In the genomic region with DNA sequence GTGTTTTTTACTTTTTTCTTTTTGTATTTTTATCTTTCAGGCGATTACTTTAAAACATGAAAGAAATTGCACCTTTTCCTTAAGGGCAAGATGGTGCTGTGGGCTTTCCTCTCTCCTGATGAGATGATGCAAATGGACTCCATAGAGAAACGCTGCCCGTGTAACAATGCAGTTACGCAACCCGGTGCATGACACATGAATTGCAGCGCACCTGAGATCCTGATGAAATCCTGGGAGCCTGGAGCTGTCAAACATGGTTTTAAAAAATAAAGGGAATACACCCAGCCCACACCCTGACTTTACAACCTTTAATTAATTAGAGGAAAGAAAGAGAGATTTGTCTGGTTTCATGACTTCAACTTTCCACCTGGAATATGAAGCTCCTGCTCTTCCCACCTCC, we compare ENCODE assay signal across 1 cellular context.
A peak's percentile ranks its signal among the peaks of the same experiment; 100 is the strongest.
TF ChIP-seq lines count a peak whose summit lies in the region.

No MANE protein-coding gene starts in this region.

TF ChIP-seq in HCT116, 20 proteins besides CTCF, POLR2A, EP300 and RAD21 (continued from another document):
- TF ChIP-seq SRF (IDR thresholded peaks at IDR 0.05; ENCODE audit: low read depth) (no peak), JUND (IDR thresholded peaks at IDR 0.05) (0 out of 2 replicates have a peak, but pooled peaks have one; percentile 27), POLR2AphosphoS5 (IDR thresholded peaks at IDR 0.05; ENCODE audit: low read depth, low read length) (no peak)
